Comparison of ENCODE assay signal across 8 cellular contexts in genomic region chr1:39230261-39231190, GRCh38. TPM values are rescaled to one million over a fixed set of nuclear protein-coding genes. Genes with fewer than 3 reads are reported as not detected.
DNase-seq lines count a peak whose midpoint lies in the region; ATAC-seq and FAIRE-seq lines count a peak whose summit lies in the region.

No MANE protein-coding gene starts in this region.

- intact Hi-C loops in left cardiac atrium (cut with DNase I): no loop called here

- H3K4me3 ChIP-seq in small intestine (ENCODE audit: low read depth in 1 of 2, low read length in 2 of 2): no peak overlapping the region

- no peaks in the 10 kb centered on the region for H3K36me3 ChIP-seq in small intestine (ENCODE audit: control insufficient read depth in 2 of 2, insufficient read depth in 2 of 2, low read length in 2 of 2)

- peak overlapping the region; percentile 3 to 47 for H3K27ac ChIP-seq in small intestine (ENCODE audit: low read depth in 1 of 2, low read length in 1 of 2)

- no peaks in the 10 kb centered on the region for H3K9me3 ChIP-seq in small intestine (ENCODE audit: control insufficient read depth, low read depth)

- no peak for FAIRE-seq in small intestine (lab: Jason Lieb, UNC)

- peak; percentile 53 for ATAC-seq in GM18870 (IDR thresholded peaks at IDR 0.05; ENCODE audit: unreplicated experiment)
- ATAC-seq in HG03196 (IDR thresholded peaks at IDR 0.05; ENCODE audit: unreplicated experiment): peak; percentile 79
- peak; percentile 38 to 62 for ATAC-seq in left cardiac atrium
- ATAC-seq in GM19395 (IDR thresholded peaks at IDR 0.05; ENCODE audit: unreplicated experiment): no peak

- no peaks in the 10 kb centered on the region for H3K27me3 ChIP-seq in small intestine (ENCODE audit: control insufficient read depth in 2 of 2, insufficient read depth in 2 of 2, low read length in 2 of 2)

- WGBS in small intestine, 3 donors: 67 to 83% (median 74%) methylated on average over 9 of the region's 9 CpGs

- peaks cover 0 to 3% of the 10 kb centered on the region in 2 donors for H3K4me1 ChIP-seq in small intestine (ENCODE audit: control insufficient read depth in 2 of 2, insufficient read depth in 1 of 2, low read depth in 1 of 2, low read length in 1 of 2)

- DNase-seq in activated CD4-positive, alpha-beta T cell treated with anti-CD3 and anti-CD28 coated beads, Interleukin-2, amount 50 U/mL, for 48 hours: peak; percentile 22 to 41
- DNase-seq in left cardiac atrium (no peak), small intestine (peak; percentile 48), NCI-H446 treated with DMSO at 0.1 percent for 48 hours (lab: John Stamatoyannopoulos, UW) (no peak), HCEC 1CT (no peak)

RNA-seq across cellular contexts. Expression of gene MACF1, which starts 26.0 kb away (rescaled TPM):
- 100 to 1,000 TPM; 263 to 280 TPM for total RNA-seq in left cardiac atrium
- polyA plus RNA-seq in small intestine: 10 to 100 TPM; 18.1 to 47.8 (median 21.3) TPM

Comparison
In these comparisons a context has a peak if more than half of its experiments do, and no peak if none do; other contexts are left out.
1. DNase-seq: peak in activated CD4-positive, alpha-beta T cell treated with anti-CD3 and anti-CD28 coated beads, Interleukin-2, amount 50 U/mL, for 48 hours (2 of 2) and small intestine (single experiment); none in left cardiac atrium (single experiment), NCI-H446 treated with DMSO at 0.1 percent for 48 hours (single experiment) and HCEC 1CT (single experiment).